Comparison of ENCODE assay signal across 29 cellular contexts in the genomic region with DNA sequence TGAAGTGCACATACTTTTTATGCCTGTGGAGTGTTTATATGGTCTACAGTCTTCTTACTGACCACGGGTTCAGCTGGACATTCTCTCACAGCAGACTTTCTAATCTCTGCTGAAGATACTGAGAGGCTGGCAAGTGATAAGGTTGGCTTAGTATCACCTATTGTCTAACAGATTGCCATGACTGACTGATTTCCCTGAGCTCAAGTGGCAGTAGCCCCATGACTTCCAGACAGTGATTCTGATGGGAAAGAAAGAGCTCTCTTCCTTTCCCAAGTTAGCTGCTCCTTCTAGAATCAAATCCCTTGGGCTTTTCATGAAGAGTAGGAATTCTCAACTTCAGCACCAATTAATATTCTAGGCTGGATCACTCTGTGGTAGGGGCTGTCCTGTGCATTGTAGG.
"Had no signal": no experiment of that assay in that cellular context is flagged by ENCODE, and none has a peak within 500 bp of the region (broad histone marks: within the 10 kb centered on the region; RNA-seq: fewer than 3 reads in every experiment).

No MANE protein-coding gene starts in this region.

- H3K4me1 ChIP-seq: stomach, suprapubic skin, testis, thyroid gland, tibial artery, tibial nerve, transverse colon, upper lobe of left lung, upper lobe of right lung, uterus, vagina had no signal

- H3K4me3 ChIP-seq: stomach, suprapubic skin, testis, thoracic aorta, thyroid gland, tibial artery, tibial nerve, transverse colon, upper lobe of left lung, upper lobe of right lung, uterus, vagina had no signal

- H3K27ac ChIP-seq: stomach, suprapubic skin, testis, thoracic aorta, thyroid gland, tibial artery, tibial nerve, transverse colon, upper lobe of left lung, upper lobe of right lung, uterus, vagina had no signal

- H3K9me3 Mint-ChIP-seq: stimulated activated memory B cell treated with anti-CD40 and anti-IgM and Interleukin-4, amounts not matched to agents 10 μg/mL and 1 μg/mL and 100 μg/mL, for 72 hours; stimulated activated naive CD8-positive, alpha-beta T cell treated with anti-CD3 and anti-CD28 coated beads, Interleukin-15, Interleukin-2, amounts not matched to agents 100 ng/mL and 50 ng/mL, for 24 hours; type B pancreatic cell had no signal

- H3K27me3 ChIP-seq: stomach, suprapubic skin, testis, tibial artery, tibial nerve, transverse colon, upper lobe of left lung, upper lobe of right lung, uterus, vagina had no signal

- H3K4me1 Mint-ChIP-seq: stimulated activated effector memory CD8-positive, alpha-beta T cell treated with anti-CD3 and anti-CD28 coated beads, Interleukin-12 subunit alpha, Interleukin-12 subunit beta, amount 100 ng/mL, for 72 hours; stimulated activated memory B cell treated with anti-CD40 and anti-IgM and Interleukin-4, amounts not matched to agents 10 μg/mL and 1 μg/mL and 100 μg/mL, for 72 hours; stimulated activated naive B cell treated with anti-CD40 and anti-IgM and Interleukin-4, amounts not matched to agents 10 μg/mL and 1 μg/mL and 100 μg/mL, for 72 hours; stimulated activated naive CD8-positive, alpha-beta T cell treated with anti-CD3 and anti-CD28 coated beads, Interleukin-15, amount 100 ng/mL, for 72 hours had no signal

- ATAC-seq: stimulated activated effector memory CD8-positive, alpha-beta T cell treated with anti-CD3 and anti-CD28 coated beads, Interleukin-12 subunit alpha, Interleukin-12 subunit beta, amount 100 ng/mL, for 72 hours; stimulated activated memory B cell treated with anti-CD40 and anti-IgM and Interleukin-4, amounts not matched to agents 10 μg/mL and 1 μg/mL and 100 μg/mL, for 72 hours; stimulated activated naive B cell treated with anti-CD40 and anti-IgM and Interleukin-4, amounts not matched to agents 10 μg/mL and 1 μg/mL and 100 μg/mL, for 72 hours; stimulated activated naive CD8-positive, alpha-beta T cell treated with anti-CD3 and anti-CD28 coated beads, Interleukin-15, amount 100 ng/mL, for 72 hours; stimulated activated naive CD8-positive, alpha-beta T cell treated with anti-CD3 and anti-CD28 coated beads, Interleukin-15, Interleukin-2, amounts not matched to agents 100 U/mL and 50 U/mL, for 24 hours; upper lobe of right lung had no signal

- FAIRE-seq: urothelium cell line had no signal

- H3K36me3 ChIP-seq: stomach, suprapubic skin, thoracic aorta, thyroid gland, tibial artery, tibial nerve, transverse colon, upper lobe of left lung, upper lobe of right lung, uterus, vagina had no signal

- DNase-seq: stimulated activated CD4-positive, alpha-beta T cell treated with anti-CD3 and anti-CD28 coated beads, Interleukin-2, amount 100 ng/mL, for 48 hours; stimulated activated CD4-positive, alpha-beta T cell treated with anti-CD3 and anti-CD28 coated beads, Interleukin-4, amount 100 ng/mL, for 1 hour; stimulated activated CD4-positive, alpha-beta T cell treated with anti-CD3 and anti-CD28 coated beads, Interleukin-4, amount 100 ng/mL, for 24 hours; stimulated activated CD4-positive, alpha-beta T cell treated with anti-CD3 and anti-CD28 coated beads, Interleukin-4, amount 100 ng/mL, for 4 hours; stimulated activated CD8-positive, alpha-beta memory T cell treated with anti-CD3 and anti-CD28 coated beads, Interleukin-4, amount 100 ng/mL, for 48 hours; stimulated activated naive B cell treated with anti-CD40 and anti-IgM and Interleukin-4, amounts not matched to agents 10 μg/mL and 1 μg/mL and 100 μg/mL, for 72 hours; stimulated activated naive CD4-positive, alpha-beta T cell; stimulated activated naive CD4-positive, alpha-beta T cell treated with Interleukin-2 at 50 U/mL for 16 hours; stimulated activated naive CD8-positive, alpha-beta T cell treated with anti-CD3 and anti-CD28 coated beads, Interleukin-15, amount 100 ng/mL, for 72 hours; stimulated activated naive CD8-positive, alpha-beta T cell treated with anti-CD3 and anti-CD28 coated beads, Interleukin-15, Interleukin-2, amounts not matched to agents 100 U/mL and 50 U/mL, for 24 hours; stomach; substantia nigra; testis; thyroid gland; tibial artery; transverse colon; trophoblast cell; upper lobe of left lung; upper lobe of right lung; uterus had no signal

- H3K4me3 Mint-ChIP-seq: stimulated activated effector memory CD8-positive, alpha-beta T cell treated with anti-CD3 and anti-CD28 coated beads, Interleukin-12 subunit alpha, Interleukin-12 subunit beta, amount 100 ng/mL, for 72 hours; stimulated activated memory B cell treated with anti-CD40 and anti-IgM and Interleukin-4, amounts not matched to agents 10 μg/mL and 1 μg/mL and 100 μg/mL, for 72 hours; stimulated activated naive B cell treated with anti-CD40 and anti-IgM and Interleukin-4, amounts not matched to agents 10 μg/mL and 1 μg/mL and 100 μg/mL, for 72 hours; stimulated activated naive CD8-positive, alpha-beta T cell treated with anti-CD3 and anti-CD28 coated beads, Interleukin-15, amount 100 ng/mL, for 72 hours; stimulated activated naive CD8-positive, alpha-beta T cell treated with anti-CD3 and anti-CD28 coated beads, Interleukin-15, Interleukin-2, amounts not matched to agents 100 ng/mL and 50 ng/mL, for 24 hours; type B pancreatic cell had no signal

- H3K27me3 Mint-ChIP-seq: stimulated activated memory B cell treated with anti-CD40 and anti-IgM and Interleukin-4, amounts not matched to agents 10 μg/mL and 1 μg/mL and 100 μg/mL, for 72 hours; stimulated activated naive B cell treated with anti-CD40 and anti-IgM and Interleukin-4, amounts not matched to agents 10 μg/mL and 1 μg/mL and 100 μg/mL, for 72 hours; stimulated activated naive CD8-positive, alpha-beta T cell treated with anti-CD3 and anti-CD28 coated beads, Interleukin-15, amount 100 ng/mL, for 72 hours; stimulated activated naive CD8-positive, alpha-beta T cell treated with anti-CD3 and anti-CD28 coated beads, Interleukin-15, Interleukin-2, amounts not matched to agents 100 ng/mL and 50 ng/mL, for 24 hours had no signal

- H3K27ac Mint-ChIP-seq: stimulated activated effector memory CD8-positive, alpha-beta T cell treated with anti-CD3 and anti-CD28 coated beads, Interleukin-12 subunit alpha, Interleukin-12 subunit beta, amount 100 ng/mL, for 72 hours; stimulated activated memory B cell treated with anti-CD40 and anti-IgM and Interleukin-4, amounts not matched to agents 10 μg/mL and 1 μg/mL and 100 μg/mL, for 72 hours; stimulated activated naive B cell treated with anti-CD40 and anti-IgM and Interleukin-4, amounts not matched to agents 10 μg/mL and 1 μg/mL and 100 μg/mL, for 72 hours; stimulated activated naive CD8-positive, alpha-beta T cell treated with anti-CD3 and anti-CD28 coated beads, Interleukin-15, amount 100 ng/mL, for 72 hours; stimulated activated naive CD8-positive, alpha-beta T cell treated with anti-CD3 and anti-CD28 coated beads, Interleukin-15, Interleukin-2, amounts not matched to agents 100 ng/mL and 50 ng/mL, for 24 hours; type B pancreatic cell had no signal

- H3K9me3 ChIP-seq: stomach, suprapubic skin, testis, thoracic aorta, thyroid gland, tibial artery, tibial nerve, transverse colon, upper lobe of left lung, upper lobe of right lung, uterus, vagina had no signal

- H3K36me3 Mint-ChIP-seq: stimulated activated effector memory CD8-positive, alpha-beta T cell treated with anti-CD3 and anti-CD28 coated beads, Interleukin-12 subunit alpha, Interleukin-12 subunit beta, amount 100 ng/mL, for 72 hours; stimulated activated memory B cell treated with anti-CD40 and anti-IgM and Interleukin-4, amounts not matched to agents 10 μg/mL and 1 μg/mL and 100 μg/mL, for 72 hours; stimulated activated naive B cell treated with anti-CD40 and anti-IgM and Interleukin-4, amounts not matched to agents 10 μg/mL and 1 μg/mL and 100 μg/mL, for 72 hours; type B pancreatic cell had no signal
